Comparison of ENCODE assay signal across 8 cellular contexts in the genomic region with DNA sequence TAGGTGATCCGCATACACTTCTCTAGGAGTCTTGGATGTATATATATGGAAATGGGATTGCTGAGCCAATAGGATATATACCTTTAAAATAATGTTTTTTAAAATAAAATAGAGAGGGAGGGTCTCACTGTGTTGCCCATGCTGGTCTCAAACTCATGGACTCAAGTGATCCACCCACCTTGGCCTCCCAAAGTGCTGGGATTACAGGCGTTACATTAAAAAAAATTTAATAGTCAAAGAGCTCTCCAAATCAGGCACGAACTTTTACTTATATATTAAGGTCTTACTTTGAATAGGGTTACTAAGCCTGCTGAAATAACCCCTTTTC.
DNase-seq lines count a peak whose midpoint lies in the region; ATAC-seq and TF ChIP-seq lines count a peak whose summit lies in the region.

No MANE protein-coding gene starts in this region.

- H3K4me3 ChIP-seq in adrenal gland (peak overlapping the region in 1 of 4 donors; percentile 51), liver (ENCODE audit: low read depth in 1 of 3, low read length in 3 of 3) (peak overlapping the region; percentile 43 to 53 (median 52)), tibial artery (peak overlapping the region; percentile 49 to 55)

- no peaks in the 10 kb centered on the region for H3K4me1 ChIP-seq in adrenal gland (replicated peaks in 1 of 2)
- peaks cover 1 to 13% (median 6%) of the 10 kb centered on the region in 4 donors for H3K4me1 ChIP-seq in liver (ENCODE audit: control insufficient read depth in 4 of 4, insufficient read depth in 4 of 4, low read length in 3 of 4)
- peaks cover 0 to 10% (median 0%) of the 10 kb centered on the region in 4 donors for H3K4me1 ChIP-seq in tibial artery

- DNase-seq in activated naive CD4-positive, alpha-beta T cell treated with anti-CD3 and anti-CD28 coated beads for 36 hours = no peak
- DNase-seq in activated naive CD4-positive, alpha-beta T cell treated with anti-CD3 and anti-CD28 coated beads, Interleukin-2, amount 50 U/mL, for 16 hours = no peak
- DNase-seq in adrenal gland (no peak), tibial artery (no peak), inferior parietal cortex (ENCODE audit: extremely low spot score) (no peak), NCI-H1930 (lab: John Stamatoyannopoulos, UW) (no peak)

- no peaks in the 10 kb centered on the region for H3K27me3 ChIP-seq in adrenal gland
- peaks cover 0 to 2% (median 0%) of the 10 kb centered on the region in 4 donors for H3K27me3 ChIP-seq in liver (ENCODE audit: control insufficient read depth in 4 of 4, insufficient read depth in 4 of 4, low read length in 3 of 4)
- no peaks in the 10 kb centered on the region for H3K27me3 ChIP-seq in tibial artery

- H3K36me3 ChIP-seq in adrenal gland (replicated peaks in 1 of 2) (no peaks in the 10 kb centered on the region), liver (ENCODE audit: control insufficient read depth in 4 of 4, insufficient read depth in 3 of 4, low read depth in 1 of 4, low read length in 3 of 4) (no peaks in the 10 kb centered on the region), tibial artery (no peaks in the 10 kb centered on the region)

- WGBS in adrenal gland, 4 donors = 13 to 67% (median 43%) methylated on average over 2 to 3 of the region's 3 CpGs
- WGBS in liver = 39% methylated on average over 3 of the region's 3 CpGs

- ATAC-seq in HG03354 (IDR thresholded peaks at IDR 0.05; ENCODE audit: poor library complexity, severe bottlenecking, unreplicated experiment) = no peak

- TF ChIP-seq CTCF in adrenal gland (IDR thresholded peaks at IDR 0.05) = no peak
- no peak for TF ChIP-seq CTCF in liver (IDR thresholded peaks at IDR 0.05; ENCODE audit: low read depth, low read length, missing input control)
- TF ChIP-seq CTCF in tibial artery (IDR thresholded peaks at IDR 0.05) = no peak

- H3K4me3 Mint-ChIP-seq in activated naive CD4-positive, alpha-beta T cell treated with anti-CD3 and anti-CD28 coated beads for 36 hours = peak overlapping the region; percentile 84

- no peaks in the 10 kb centered on the region for H3K36me3 Mint-ChIP-seq in activated naive CD4-positive, alpha-beta T cell treated with anti-CD3 and anti-CD28 coated beads for 36 hours (ENCODE audit: low read depth)

- H3K27ac Mint-ChIP-seq in activated naive CD4-positive, alpha-beta T cell treated with anti-CD3 and anti-CD28 coated beads for 36 hours = peak overlapping the region; percentile 99

- no peaks in the 10 kb centered on the region for H3K27me3 Mint-ChIP-seq in activated naive CD4-positive, alpha-beta T cell treated with anti-CD3 and anti-CD28 coated beads for 36 hours (ENCODE audit: low read depth)

- CTCF ChIA-PET in activated naive CD4-positive, alpha-beta T cell treated with anti-CD3 and anti-CD28 coated beads for 36 hours (lab: Charles Lee) = interaction anchor here (1.4 kb wide), 1 partner anchor 418 kb away, joined by 4 read pairs; no protein-coding TSS in a partner anchor

- no peak for TF ChIP-seq POLR2A in adrenal gland (IDR thresholded peaks at IDR 0.05)

- TF ChIP-seq RAD21 in liver (IDR thresholded peaks at IDR 0.05) = no peak

- H3K9me3 ChIP-seq in adrenal gland (replicated peaks in 1 of 3) = no peaks in the 10 kb centered on the region
- H3K9me3 ChIP-seq in liver (ENCODE audit: control insufficient read depth in 4 of 4, low read length in 3 of 4) = no peaks in the 10 kb centered on the region
- H3K9me3 ChIP-seq in tibial artery = no peaks in the 10 kb centered on the region

- H3K27ac ChIP-seq in adrenal gland (peak overlapping the region in 4 of 5 donors; percentile 87 to 93 (median 89)), liver (ENCODE audit: low read depth in 1 of 2, low read length in 2 of 2) (peak overlapping the region in 1 of 2 donors; percentile 93), tibial artery (peak overlapping the region; percentile 84 to 85)

- intact Hi-C loops in activated naive CD4-positive, alpha-beta T cell treated with anti-CD3 and anti-CD28 coated beads for 36 hours (cut with micrococcal nuclease) = loop anchor here (1.0 to 10.0 kb wide), 14 partner anchors 109 to 1216 kb away; a partner anchor contains a TSS
- intact Hi-C loops in adrenal gland (cut with DNase I) = no loop called here
- intact Hi-C loops in tibial artery (cut with DNase I; ENCODE audit: low total_unique reads) = no loop called here

- peaks cover 5% of the 10 kb centered on the region for H3K4me1 Mint-ChIP-seq in activated naive CD4-positive, alpha-beta T cell treated with anti-CD3 and anti-CD28 coated beads for 36 hours (ENCODE audit: low read depth)

- H3K9me3 Mint-ChIP-seq in activated naive CD4-positive, alpha-beta T cell treated with anti-CD3 and anti-CD28 coated beads for 36 hours = peaks cover 2% of the 10 kb centered on the region

- no peak overlapping the region for H3K9ac ChIP-seq in liver (ENCODE audit: low read depth in 1 of 2, low read length in 2 of 2)

TF ChIP-seq in liver, 16 proteins besides CTCF, POLR2A, EP300 and RAD21:
- TF ChIP-seq, protein P1, sequence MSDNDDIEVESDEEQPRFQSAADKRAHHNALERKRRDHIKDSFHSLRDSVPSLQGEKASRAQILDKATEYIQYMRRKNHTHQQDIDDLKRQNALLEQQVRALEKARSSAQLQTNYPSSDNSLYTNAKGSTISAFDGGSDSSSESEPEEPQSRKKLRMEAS (IDR thresholded peaks at IDR 0.05) = no peak
- TF ChIP-seq TAF1 (conservative IDR thresholded peaks at IDR 0.05) (no peak), GABPA (IDR thresholded peaks at IDR 0.05 in 1 of 2, conservative IDR thresholded peaks at IDR 0.05 in 1 of 2) (no peak), HNF4G (IDR thresholded peaks at IDR 0.05) (no peak), YY1 (IDR thresholded peaks at IDR 0.05) (no peak), EGR1 (IDR thresholded peaks at IDR 0.05; ENCODE audit: low read depth in 2 of 2) (no peak), FOXA2 (IDR thresholded peaks at IDR 0.05) (no peak), FOXA1 (IDR thresholded peaks at IDR 0.05) (no peak), NR2F2 (IDR thresholded peaks at IDR 0.05) (no peak), SP1 (IDR thresholded peaks at IDR 0.05) (no peak), RXRA (IDR thresholded peaks at IDR 0.05) (no peak), JUND (IDR thresholded peaks at IDR 0.05) (no peak), HNF4A (conservative IDR thresholded peaks at IDR 0.05) (no peak)
- TF ChIP-seq, protein P2, sequence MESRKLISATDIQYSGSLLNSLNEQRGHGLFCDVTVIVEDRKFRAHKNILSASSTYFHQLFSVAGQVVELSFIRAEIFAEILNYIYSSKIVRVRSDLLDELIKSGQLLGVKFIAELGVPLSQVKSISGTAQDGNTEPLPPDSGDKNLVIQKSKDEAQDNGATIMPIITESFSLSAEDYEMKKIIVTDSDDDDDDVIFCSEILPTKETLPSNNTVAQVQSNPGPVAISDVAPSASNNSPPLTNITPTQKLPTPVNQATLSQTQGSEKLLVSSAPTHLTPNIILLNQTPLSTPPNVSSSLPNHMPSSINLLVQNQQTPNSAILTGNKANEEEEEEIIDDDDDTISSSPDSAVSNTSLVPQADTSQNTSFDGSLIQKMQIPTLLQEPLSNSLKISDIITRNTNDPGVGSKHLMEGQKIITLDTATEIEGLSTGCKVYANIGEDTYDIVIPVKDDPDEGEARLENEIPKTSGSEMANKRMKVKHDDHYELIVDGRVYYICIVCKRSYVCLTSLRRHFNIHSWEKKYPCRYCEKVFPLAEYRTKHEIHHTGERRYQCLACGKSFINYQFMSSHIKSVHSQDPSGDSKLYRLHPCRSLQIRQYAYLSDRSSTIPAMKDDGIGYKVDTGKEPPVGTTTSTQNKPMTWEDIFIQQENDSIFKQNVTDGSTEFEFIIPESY (IDR thresholded peaks at IDR 0.05) = no peak
- TF ChIP-seq, protein P3, sequence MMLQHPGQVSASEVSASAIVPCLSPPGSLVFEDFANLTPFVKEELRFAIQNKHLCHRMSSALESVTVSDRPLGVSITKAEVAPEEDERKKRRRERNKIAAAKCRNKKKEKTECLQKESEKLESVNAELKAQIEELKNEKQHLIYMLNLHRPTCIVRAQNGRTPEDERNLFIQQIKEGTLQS (IDR thresholded peaks at IDR 0.05) = no peak
- TF ChIP-seq, protein P4, sequence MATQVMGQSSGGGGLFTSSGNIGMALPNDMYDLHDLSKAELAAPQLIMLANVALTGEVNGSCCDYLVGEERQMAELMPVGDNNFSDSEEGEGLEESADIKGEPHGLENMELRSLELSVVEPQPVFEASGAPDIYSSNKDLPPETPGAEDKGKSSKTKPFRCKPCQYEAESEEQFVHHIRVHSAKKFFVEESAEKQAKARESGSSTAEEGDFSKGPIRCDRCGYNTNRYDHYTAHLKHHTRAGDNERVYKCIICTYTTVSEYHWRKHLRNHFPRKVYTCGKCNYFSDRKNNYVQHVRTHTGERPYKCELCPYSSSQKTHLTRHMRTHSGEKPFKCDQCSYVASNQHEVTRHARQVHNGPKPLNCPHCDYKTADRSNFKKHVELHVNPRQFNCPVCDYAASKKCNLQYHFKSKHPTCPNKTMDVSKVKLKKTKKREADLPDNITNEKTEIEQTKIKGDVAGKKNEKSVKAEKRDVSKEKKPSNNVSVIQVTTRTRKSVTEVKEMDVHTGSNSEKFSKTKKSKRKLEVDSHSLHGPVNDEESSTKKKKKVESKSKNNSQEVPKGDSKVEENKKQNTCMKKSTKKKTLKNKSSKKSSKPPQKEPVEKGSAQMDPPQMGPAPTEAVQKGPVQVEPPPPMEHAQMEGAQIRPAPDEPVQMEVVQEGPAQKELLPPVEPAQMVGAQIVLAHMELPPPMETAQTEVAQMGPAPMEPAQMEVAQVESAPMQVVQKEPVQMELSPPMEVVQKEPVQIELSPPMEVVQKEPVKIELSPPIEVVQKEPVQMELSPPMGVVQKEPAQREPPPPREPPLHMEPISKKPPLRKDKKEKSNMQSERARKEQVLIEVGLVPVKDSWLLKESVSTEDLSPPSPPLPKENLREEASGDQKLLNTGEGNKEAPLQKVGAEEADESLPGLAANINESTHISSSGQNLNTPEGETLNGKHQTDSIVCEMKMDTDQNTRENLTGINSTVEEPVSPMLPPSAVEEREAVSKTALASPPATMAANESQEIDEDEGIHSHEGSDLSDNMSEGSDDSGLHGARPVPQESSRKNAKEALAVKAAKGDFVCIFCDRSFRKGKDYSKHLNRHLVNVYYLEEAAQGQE (IDR thresholded peaks at IDR 0.05) = no peak
